In the genomic region with DNA sequence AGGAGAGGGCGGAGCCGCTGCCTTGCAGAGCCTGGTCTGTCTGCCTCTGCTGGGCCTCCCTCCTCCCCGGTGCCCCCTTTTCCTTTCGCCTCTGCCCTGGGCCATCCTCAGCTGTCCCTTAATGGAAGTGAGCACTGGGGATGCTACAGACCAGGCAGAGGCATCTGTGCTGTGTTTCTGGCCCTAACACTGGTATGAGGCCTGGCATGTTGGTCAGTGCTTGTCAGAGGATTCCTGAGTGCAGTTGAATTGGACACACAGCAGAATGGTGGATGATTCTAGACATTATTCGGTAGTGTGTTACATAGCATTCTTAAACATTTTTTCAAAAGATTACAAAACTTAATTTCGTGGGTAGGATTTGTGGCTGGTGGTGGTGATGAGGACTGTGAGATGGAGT, we compare ENCODE assay signal across 1 cellular context.
TF ChIP-seq lines count a peak whose summit lies in the region.

No MANE protein-coding gene starts in this region.

TF ChIP-seq in GM23338, 12 proteins besides CTCF, POLR2A, EP300 and RAD21 (continued from another document):
- TF ChIP-seq, protein P1, sequence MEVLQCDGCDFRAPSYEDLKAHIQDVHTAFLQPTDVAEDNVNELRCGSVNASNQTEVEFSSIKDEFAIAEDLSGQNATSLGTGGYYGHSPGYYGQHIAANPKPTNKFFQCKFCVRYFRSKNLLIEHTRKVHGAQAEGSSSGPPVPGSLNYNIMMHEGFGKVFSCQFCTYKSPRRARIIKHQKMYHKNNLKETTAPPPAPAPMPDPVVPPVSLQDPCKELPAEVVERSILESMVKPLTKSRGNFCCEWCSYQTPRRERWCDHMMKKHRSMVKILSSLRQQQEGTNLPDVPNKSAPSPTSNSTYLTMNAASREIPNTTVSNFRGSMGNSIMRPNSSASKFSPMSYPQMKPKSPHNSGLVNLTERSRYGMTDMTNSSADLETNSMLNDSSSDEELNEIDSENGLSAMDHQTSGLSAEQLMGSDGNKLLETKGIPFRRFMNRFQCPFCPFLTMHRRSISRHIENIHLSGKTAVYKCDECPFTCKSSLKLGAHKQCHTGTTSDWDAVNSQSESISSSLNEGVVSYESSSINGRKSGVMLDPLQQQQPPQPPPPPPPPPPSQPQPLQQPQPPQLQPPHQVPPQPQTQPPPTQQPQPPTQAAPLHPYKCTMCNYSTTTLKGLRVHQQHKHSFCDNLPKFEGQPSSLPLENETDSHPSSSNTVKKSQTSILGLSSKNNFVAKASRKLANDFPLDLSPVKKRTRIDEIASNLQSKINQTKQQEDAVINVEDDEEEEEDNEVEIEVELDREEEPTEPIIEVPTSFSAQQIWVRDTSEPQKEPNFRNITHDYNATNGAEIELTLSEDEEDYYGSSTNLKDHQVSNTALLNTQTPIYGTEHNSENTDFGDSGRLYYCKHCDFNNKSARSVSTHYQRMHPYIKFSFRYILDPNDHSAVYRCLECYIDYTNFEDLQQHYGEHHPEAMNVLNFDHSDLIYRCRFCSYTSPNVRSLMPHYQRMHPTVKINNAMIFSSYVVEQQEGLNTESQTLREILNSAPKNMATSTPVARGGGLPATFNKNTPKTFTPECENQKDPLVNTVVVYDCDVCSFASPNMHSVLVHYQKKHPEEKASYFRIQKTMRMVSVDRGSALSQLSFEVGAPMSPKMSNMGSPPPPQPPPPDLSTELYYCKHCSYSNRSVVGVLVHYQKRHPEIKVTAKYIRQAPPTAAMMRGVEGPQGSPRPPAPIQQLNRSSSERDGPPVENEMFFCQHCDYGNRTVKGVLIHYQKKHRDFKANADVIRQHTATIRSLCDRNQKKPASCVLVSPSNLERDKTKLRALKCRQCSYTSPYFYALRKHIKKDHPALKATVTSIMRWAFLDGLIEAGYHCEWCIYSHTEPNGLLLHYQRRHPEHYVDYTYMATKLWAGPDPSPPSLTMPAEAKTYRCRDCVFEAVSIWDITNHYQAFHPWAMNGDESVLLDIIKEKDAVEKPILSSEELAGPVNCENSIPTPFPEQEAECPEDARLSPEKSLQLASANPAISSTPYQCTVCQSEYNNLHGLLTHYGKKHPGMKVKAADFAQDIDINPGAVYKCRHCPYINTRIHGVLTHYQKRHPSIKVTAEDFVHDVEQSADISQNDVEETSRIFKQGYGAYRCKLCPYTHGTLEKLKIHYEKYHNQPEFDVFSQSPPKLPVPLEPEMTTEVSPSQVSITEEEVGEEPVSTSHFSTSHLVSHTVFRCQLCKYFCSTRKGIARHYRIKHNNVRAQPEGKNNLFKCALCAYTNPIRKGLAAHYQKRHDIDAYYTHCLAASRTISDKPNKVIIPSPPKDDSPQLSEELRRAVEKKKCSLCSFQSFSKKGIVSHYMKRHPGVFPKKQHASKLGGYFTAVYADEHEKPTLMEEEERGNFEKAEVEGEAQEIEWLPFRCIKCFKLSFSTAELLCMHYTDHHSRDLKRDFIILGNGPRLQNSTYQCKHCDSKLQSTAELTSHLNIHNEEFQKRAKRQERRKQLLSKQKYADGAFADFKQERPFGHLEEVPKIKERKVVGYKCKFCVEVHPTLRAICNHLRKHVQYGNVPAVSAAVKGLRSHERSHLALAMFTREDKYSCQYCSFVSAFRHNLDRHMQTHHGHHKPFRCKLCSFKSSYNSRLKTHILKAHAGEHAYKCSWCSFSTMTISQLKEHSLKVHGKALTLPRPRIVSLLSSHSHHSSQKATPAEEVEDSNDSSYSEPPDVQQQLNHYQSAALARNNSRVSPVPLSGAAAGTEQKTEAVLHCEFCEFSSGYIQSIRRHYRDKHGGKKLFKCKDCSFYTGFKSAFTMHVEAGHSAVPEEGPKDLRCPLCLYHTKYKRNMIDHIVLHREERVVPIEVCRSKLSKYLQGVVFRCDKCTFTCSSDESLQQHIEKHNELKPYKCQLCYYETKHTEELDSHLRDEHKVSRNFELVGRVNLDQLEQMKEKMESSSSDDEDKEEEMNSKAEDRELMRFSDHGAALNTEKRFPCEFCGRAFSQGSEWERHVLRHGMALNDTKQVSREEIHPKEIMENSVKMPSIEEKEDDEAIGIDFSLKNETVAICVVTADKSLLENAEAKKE (CRISPR knock-in tag; IDR thresholded peaks at IDR 0.05): no peak
- TF ChIP-seq ZNF331 (CRISPR knock-in tag; IDR thresholded peaks at IDR 0.05; ENCODE audit: low read depth) (no peak), EZH2 (IDR thresholded peaks at IDR 0.05; ENCODE audit: low read depth, unreplicated experiment) (no peak), EZH2phosphoT487 (IDR thresholded peaks at IDR 0.05; ENCODE audit: unreplicated experiment) (no peak), ZNF114 (CRISPR knock-in tag; IDR thresholded peaks at IDR 0.05) (no peak)
- TF ChIP-seq, protein P2, sequence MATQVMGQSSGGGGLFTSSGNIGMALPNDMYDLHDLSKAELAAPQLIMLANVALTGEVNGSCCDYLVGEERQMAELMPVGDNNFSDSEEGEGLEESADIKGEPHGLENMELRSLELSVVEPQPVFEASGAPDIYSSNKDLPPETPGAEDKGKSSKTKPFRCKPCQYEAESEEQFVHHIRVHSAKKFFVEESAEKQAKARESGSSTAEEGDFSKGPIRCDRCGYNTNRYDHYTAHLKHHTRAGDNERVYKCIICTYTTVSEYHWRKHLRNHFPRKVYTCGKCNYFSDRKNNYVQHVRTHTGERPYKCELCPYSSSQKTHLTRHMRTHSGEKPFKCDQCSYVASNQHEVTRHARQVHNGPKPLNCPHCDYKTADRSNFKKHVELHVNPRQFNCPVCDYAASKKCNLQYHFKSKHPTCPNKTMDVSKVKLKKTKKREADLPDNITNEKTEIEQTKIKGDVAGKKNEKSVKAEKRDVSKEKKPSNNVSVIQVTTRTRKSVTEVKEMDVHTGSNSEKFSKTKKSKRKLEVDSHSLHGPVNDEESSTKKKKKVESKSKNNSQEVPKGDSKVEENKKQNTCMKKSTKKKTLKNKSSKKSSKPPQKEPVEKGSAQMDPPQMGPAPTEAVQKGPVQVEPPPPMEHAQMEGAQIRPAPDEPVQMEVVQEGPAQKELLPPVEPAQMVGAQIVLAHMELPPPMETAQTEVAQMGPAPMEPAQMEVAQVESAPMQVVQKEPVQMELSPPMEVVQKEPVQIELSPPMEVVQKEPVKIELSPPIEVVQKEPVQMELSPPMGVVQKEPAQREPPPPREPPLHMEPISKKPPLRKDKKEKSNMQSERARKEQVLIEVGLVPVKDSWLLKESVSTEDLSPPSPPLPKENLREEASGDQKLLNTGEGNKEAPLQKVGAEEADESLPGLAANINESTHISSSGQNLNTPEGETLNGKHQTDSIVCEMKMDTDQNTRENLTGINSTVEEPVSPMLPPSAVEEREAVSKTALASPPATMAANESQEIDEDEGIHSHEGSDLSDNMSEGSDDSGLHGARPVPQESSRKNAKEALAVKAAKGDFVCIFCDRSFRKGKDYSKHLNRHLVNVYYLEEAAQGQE (IDR thresholded peaks at IDR 0.05; ENCODE audit: unreplicated experiment): no peak
- TF ChIP-seq, protein P3, sequence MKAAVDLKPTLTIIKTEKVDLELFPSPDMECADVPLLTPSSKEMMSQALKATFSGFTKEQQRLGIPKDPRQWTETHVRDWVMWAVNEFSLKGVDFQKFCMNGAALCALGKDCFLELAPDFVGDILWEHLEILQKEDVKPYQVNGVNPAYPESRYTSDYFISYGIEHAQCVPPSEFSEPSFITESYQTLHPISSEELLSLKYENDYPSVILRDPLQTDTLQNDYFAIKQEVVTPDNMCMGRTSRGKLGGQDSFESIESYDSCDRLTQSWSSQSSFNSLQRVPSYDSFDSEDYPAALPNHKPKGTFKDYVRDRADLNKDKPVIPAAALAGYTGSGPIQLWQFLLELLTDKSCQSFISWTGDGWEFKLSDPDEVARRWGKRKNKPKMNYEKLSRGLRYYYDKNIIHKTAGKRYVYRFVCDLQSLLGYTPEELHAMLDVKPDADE (IDR thresholded peaks at IDR 0.05): no peak
